Comparison of ENCODE assay signal across 9 cellular contexts in genomic region chr20:41047279-41047974, GRCh38. TPM values are rescaled to one million over a fixed set of nuclear protein-coding genes. Genes with fewer than 3 reads are reported as not detected.
DNase-seq lines count a peak whose midpoint lies in the region; ATAC-seq, FAIRE-seq and TF ChIP-seq lines count a peak whose summit lies in the region.
"Had no signal": no experiment of that assay in that cellular context is flagged by ENCODE, and none has a peak within 500 bp of the region (broad histone marks: within the 10 kb centered on the region; RNA-seq: fewer than 3 reads in every experiment).

No MANE protein-coding gene starts in this region.

- no peak for FAIRE-seq in bronchial epithelial cell (lab: Jason Lieb, UNC)
- FAIRE-seq: GM18507 had no signal

- H3K36me3 ChIP-seq in GM06990 (ENCODE audit: control insufficient read depth, insufficient read depth, low read length) (0 out of 2 replicates have a peak, but pooled peaks cover 2% of the 10 kb centered on the region), bronchial epithelial cell (ENCODE audit: control insufficient read depth, insufficient read depth, low read length) (no peaks in the 10 kb centered on the region)

- H3K4me3 ChIP-seq in GM06990 (replicated peaks; ENCODE audit: low read depth, low read length) (peak overlapping the region; percentile 44), bronchial epithelial cell (ENCODE audit: low read depth, low read length) (no peak overlapping the region)

- DNase-seq in GM06990 (ENCODE audit: extremely low read depth, insufficient read length) (no peak), bronchial epithelial cell (ENCODE audit: low read depth) (peak; percentile 69), omental fat pad (ENCODE audit: low spot score) (no peak), GM19238 (ENCODE audit: insufficient read length, low spot score) (no peak)
- no peak for DNase-seq in stimulated activated naive CD4-positive, alpha-beta T cell treated with Interleukin-2 at 50 U/mL for 16 hours (lab: John Stamatoyannopoulos, UW)

- H3K27me3 ChIP-seq in GM06990 (replicated peaks; ENCODE audit: control insufficient read depth, insufficient read depth, low read length) (no peaks in the 10 kb centered on the region), bronchial epithelial cell (ENCODE audit: control insufficient read depth, insufficient read depth, low read length) (no peaks in the 10 kb centered on the region)

- ATAC-seq in HG03432 (IDR thresholded peaks at IDR 0.05; ENCODE audit: unreplicated experiment) (peak; percentile 21), omental fat pad (ENCODE audit: low FRiP score) (peak; percentile 16), GM18520 (IDR thresholded peaks at IDR 0.05; ENCODE audit: unreplicated experiment) (no peak), GM21367 (IDR thresholded peaks at IDR 0.05; ENCODE audit: unreplicated experiment) (no peak)

- TF ChIP-seq CTCF in GM06990 (IDR thresholded peaks at IDR 0.05; ENCODE audit: insufficient read depth, low read length, poor library complexity, severe bottlenecking), result no peak
- TF ChIP-seq CTCF in bronchial epithelial cell (IDR thresholded peaks at IDR 0.05; ENCODE audit: insufficient read depth, low read length, severe bottlenecking), result no peak
- no peak for TF ChIP-seq CTCF in omental fat pad (IDR thresholded peaks at IDR 0.05)

RNA-seq across cellular contexts. Expression of gene TOP1, which starts 18.8 kb away (rescaled TPM):
- total RNA-seq in bronchial epithelial cell (18.2 and 37.5 TPM in 2 replicates), omental fat pad (10 to 100 TPM; 27.6 to 70.6 (median 40.4) TPM)

Comparison
In these comparisons a context has a peak if more than half of its experiments do, and no peak if none do; other contexts are left out.
1. ATAC-seq: peak in HG03432 (single experiment) and omental fat pad (single experiment); none in GM18520 (single experiment) and GM21367 (single experiment).